ENCODE assay signal across 8 cellular contexts in genomic region chr1:101026394-101026788, GRCh38. TPM values are rescaled to one million over a fixed set of nuclear protein-coding genes. Genes with fewer than 3 reads are reported as not detected.
A peak's percentile ranks its signal among the peaks of the same experiment; 100 is the strongest.
DNase-seq lines count a peak whose midpoint lies in the region; ATAC-seq and TF ChIP-seq lines count a peak whose summit lies in the region.

No MANE protein-coding gene starts in this region.

- peaks cover 41% of the 10 kb centered on the region for H3K79me2 ChIP-seq in PC-9 (ENCODE audit: low read depth)

- H3K27ac ChIP-seq in PC-9 = peak overlapping the region; percentile 77

- no peak for ATAC-seq in HG02840 (IDR thresholded peaks at IDR 0.05; ENCODE audit: low FRiP score, unreplicated experiment)

- no peaks in the 10 kb centered on the region for H3F3A ChIP-seq in PC-9 (ENCODE audit: insufficient read depth, low read depth)

- no peak for TF ChIP-seq CTCF in PC-9 (conservative IDR thresholded peaks at IDR 0.05)
- TF ChIP-seq CTCF in epithelial cell of proximal tubule (conservative IDR thresholded peaks at IDR 0.05; ENCODE audit: low read depth, low read length) = no peak
- TF ChIP-seq CTCF in progenitor cell of endocrine pancreas (IDR thresholded peaks at IDR 0.05; ENCODE audit: unreplicated experiment) = no peak

- H3K9me3 ChIP-seq in ES-I3 (ENCODE audit: control insufficient read depth, insufficient read depth, low read length) = no peaks in the 10 kb centered on the region
- H3K9me3 ChIP-seq in PC-9 (ENCODE audit: insufficient read depth, low read depth) = no peaks in the 10 kb centered on the region

- intact Hi-C loops in PC-9 (cut with micrococcal nuclease; ENCODE audit: unreplicated experiment) = loop anchor here (1.0 to 10.0 kb wide), 2 partner anchors 118 to 212 kb away; no protein-coding TSS in a partner anchor

- H3K9me3 Mint-ChIP-seq in progenitor cell of endocrine pancreas (ENCODE audit: low read depth) = no peaks in the 10 kb centered on the region

- POLR2A ChIA-PET in PC-9 (lab: Charles Lee; ENCODE audit: unreplicated experiment) = no interaction called here

- H3K4me1 ChIP-seq in ES-I3 (ENCODE audit: insufficient read depth, low read length) (no peaks in the 10 kb centered on the region), PC-9 (replicated peaks; ENCODE audit: insufficient read depth) (peaks cover 18% of the 10 kb centered on the region)

- H3K27me3 Mint-ChIP-seq in progenitor cell of endocrine pancreas = peaks cover 6% of the 10 kb centered on the region

- H3K4me3 Mint-ChIP-seq in progenitor cell of endocrine pancreas (ENCODE audit: low read depth) = peak overlapping the region; percentile 93

- peak overlapping the region; percentile 87 for H3K9ac ChIP-seq in ES-I3 (ENCODE audit: low read depth, low read length)

- peaks cover 3% of the 10 kb centered on the region; the same call in 1 of the 2 replicates for H4K20me1 ChIP-seq in PC-9 (ENCODE audit: insufficient read depth)

- peak overlapping the region; percentile 94 for H2AFZ ChIP-seq in PC-9

- no peaks in the 10 kb centered on the region for H3K9me2 ChIP-seq in PC-9 (ENCODE audit: insufficient read depth)

- H3K36me3 ChIP-seq in ES-I3 (ENCODE audit: insufficient read depth, low read length) (no peaks in the 10 kb centered on the region; the same call in 1 of the 2 replicates), PC-9 (ENCODE audit: low read depth) (peaks cover 22% of the 10 kb centered on the region)

- H3K4me2 ChIP-seq in PC-9 = peak overlapping the region; percentile 91

- H3K4me1 Mint-ChIP-seq in progenitor cell of endocrine pancreas (ENCODE audit: low read depth) = peaks cover 22% of the 10 kb centered on the region

- DNase-seq in PC-9 = peak in 1 of 2 experiments; percentile 0
- DNase-seq in epithelial cell of proximal tubule (ENCODE audit: low read depth) = no peak
- no peak for DNase-seq in progenitor cell of endocrine pancreas (ENCODE audit: low spot score, unreplicated experiment)
- no peak for DNase-seq in anterior cingulate cortex (lab: John Stamatoyannopoulos, UW)
- no peak for DNase-seq in effector CD4-positive, alpha-beta T cell
- no peak for DNase-seq in NCI-H345 (lab: John Stamatoyannopoulos, UW)

- H3K27me3 ChIP-seq in PC-9 (ENCODE audit: insufficient read depth, low read depth) = no peaks in the 10 kb centered on the region

- CTCF ChIA-PET in PC-9 (lab: Charles Lee) = interaction anchor here (0.6 kb wide), 1 partner anchor 1174 kb away, joined by 6 read pairs; no protein-coding TSS in a partner anchor

- H3K36me3 Mint-ChIP-seq in progenitor cell of endocrine pancreas (ENCODE audit: insufficient read depth) = peaks cover 9% of the 10 kb centered on the region

- peak overlapping the region; percentile 95 for H3K27ac Mint-ChIP-seq in progenitor cell of endocrine pancreas

- H3K4me3 ChIP-seq in PC-9 = peak overlapping the region; percentile 75
- peak overlapping the region; percentile 69 for H3K4me3 ChIP-seq in epithelial cell of proximal tubule (ENCODE audit: low read depth, low read length)

- no TSS peak for BruUV-seq in PC-9 (replicated peaks; lab: Mats Ljungman, UMichigan)

RNA-seq across cellular contexts. Expression of gene DPH5, which starts 0.8 kb away (rescaled TPM):
- total RNA-seq in PC-9 (2021) (38.8 and 39.4 TPM in 2 replicates), epithelial cell of proximal tubule (14.2 and 38.8 TPM in 2 replicates), progenitor cell of endocrine pancreas (45.9 and 48.2 TPM in 2 replicates)
